ENCODE assay signal across 24 cellular contexts in genomic region chr5:131571669-131572168, GRCh38.
A peak's percentile ranks its signal among the peaks of the same experiment; 100 is the strongest.
DNase-seq lines count a peak whose midpoint lies in the region; ATAC-seq, FAIRE-seq and TF ChIP-seq lines count a peak whose summit lies in the region.
"Had no signal": no experiment of that assay in that cellular context is flagged by ENCODE, and none has a peak within 500 bp of the region (broad histone marks: within the 10 kb centered on the region; RNA-seq: fewer than 3 reads in every experiment).

No MANE protein-coding gene starts in this region.

- H3K27ac ChIP-seq in K562 (ENCODE audit: extremely low read depth, low read depth, low read length), result no peak overlapping the region
- no peak overlapping the region for H3K27ac ChIP-seq in naive thymus-derived CD4-positive, alpha-beta T cell (ENCODE audit: low read depth, low read length)
- H3K27ac ChIP-seq in gastroesophageal sphincter, result no peak overlapping the region
- no peak overlapping the region for H3K27ac ChIP-seq in GM23248
- H3K27ac ChIP-seq: 22Rv1, A549, BLaER1, HL-60 had no signal

- peaks cover 3% of the 10 kb centered on the region; the same call in 1 of the 2 replicates for H3K9me3 ChIP-seq in K562 (replicated peaks; ENCODE audit: control insufficient read depth, insufficient read depth, low read depth, low read length)
- H3K9me3 ChIP-seq in naive thymus-derived CD4-positive, alpha-beta T cell (ENCODE audit: control insufficient read depth in 2 of 3, low read length in 3 of 3), result no peaks in the 10 kb centered on the region
- no peaks in the 10 kb centered on the region for H3K9me3 ChIP-seq in gastroesophageal sphincter
- no peaks in the 10 kb centered on the region for H3K9me3 ChIP-seq in GM23248 (ENCODE audit: low read depth)
- H3K9me3 ChIP-seq: A549, HAP-1 had no signal

- TF ChIP-seq EP300 in K562 (IDR thresholded peaks at IDR 0.05; ENCODE audit: low read length), result no peak
- no peak for TF ChIP-seq EP300 in gastroesophageal sphincter (IDR thresholded peaks at IDR 0.05)

- no peaks in the 10 kb centered on the region for H3K9me3 Mint-ChIP-seq in activated CD4-positive, alpha-beta T cell treated with anti-CD3 and anti-CD28 coated beads, Interleukin-2, amount 10 ng/mL, durations not matched to agents 24 days and 14 days
- peaks cover 0 to 25% (median 8%) of the 10 kb centered on the region in 11 donors for H3K9me3 Mint-ChIP-seq in naive thymus-derived CD4-positive, alpha-beta T cell
- H3K9me3 Mint-ChIP-seq: CD4-positive, alpha-beta memory T cell; HFFc6; IgD-negative memory B cell had no signal

- no peak for TF ChIP-seq RAD21 in K562 (CRISPR knock-in tag; conservative IDR thresholded peaks at IDR 0.05 in 1 of 2, IDR thresholded peaks at IDR 0.05 in 1 of 2)

- ATAC-seq in K562, result no peak
- no peak for ATAC-seq in naive thymus-derived CD4-positive, alpha-beta T cell
- ATAC-seq in gastroesophageal sphincter, result no peak
- ATAC-seq: A549, GM12878 had no signal

- POLR2A ChIA-PET in K562 (lab: Yijun Ruan, JAX), result no interaction called here
- POLR2A ChIA-PET in naive thymus-derived CD4-positive, alpha-beta T cell (lab: Charles Lee), result interaction anchor here (0.7 to 1.0 kb wide), 2 partner anchors 39 to 52 kb away, joined by 4 read pairs; no protein-coding TSS in a partner anchor

- no peak for TF ChIP-seq POLR2A in K562 (conservative IDR thresholded peaks at IDR 0.05)
- TF ChIP-seq POLR2A in gastroesophageal sphincter (IDR thresholded peaks at IDR 0.05), result no peak

- H3K4me1 ChIP-seq in K562 (replicated peaks in 1 of 2; ENCODE audit: control insufficient read depth in 2 of 2, insufficient read depth in 2 of 2, low read length in 2 of 2) (peaks cover 0 to 3% of the 10 kb centered on the region in 2 experiments; a peak in 1 of 5 replicates), gastroesophageal sphincter (no peaks in the 10 kb centered on the region), GM23248 (ENCODE audit: insufficient read depth) (no peaks in the 10 kb centered on the region)
- H3K4me1 ChIP-seq in naive thymus-derived CD4-positive, alpha-beta T cell (ENCODE audit: control insufficient read depth in 2 of 2, insufficient read depth in 2 of 2, low read length in 2 of 2), result no peaks in the 10 kb centered on the region
- H3K4me1 ChIP-seq: BLaER1 had no signal

- in situ Hi-C loops in K562 (cut with MboI), result no loop called here
- in situ Hi-C loops in GM23248 (cut with MboI), result no loop called here

- H3K36me3 ChIP-seq in K562 (ENCODE audit: control insufficient read depth, insufficient read depth, low read length), result peaks cover 3% of the 10 kb centered on the region; the same call in 2 of the 3 replicates
- no peaks in the 10 kb centered on the region for H3K36me3 ChIP-seq in naive thymus-derived CD4-positive, alpha-beta T cell (ENCODE audit: control insufficient read depth in 2 of 3, insufficient read depth in 3 of 3, low read length in 3 of 3)
- no peaks in the 10 kb centered on the region for H3K36me3 ChIP-seq in gastroesophageal sphincter
- no peaks in the 10 kb centered on the region for H3K36me3 ChIP-seq in GM23248 (ENCODE audit: low read depth)
- H3K36me3 ChIP-seq: HAP-1 had no signal

- H3K4me3 Mint-ChIP-seq in activated CD4-positive, alpha-beta T cell treated with anti-CD3 and anti-CD28 coated beads, Interleukin-2, amount 10 ng/mL, durations not matched to agents 24 days and 14 days, result no peak overlapping the region
- peak overlapping the region in 1 of 10 donors; percentile 14 for H3K4me3 Mint-ChIP-seq in naive thymus-derived CD4-positive, alpha-beta T cell
- H3K4me3 Mint-ChIP-seq: CD14-positive monocyte; CD4-positive, alpha-beta memory T cell; HFFc6; IgD-negative memory B cell had no signal

- H3K79me2 ChIP-seq in K562 (ENCODE audit: control insufficient read depth, insufficient read depth, low read length) (peaks cover 26% of the 10 kb centered on the region; the same call in 2 of the 3 replicates), GM23248 (ENCODE audit: insufficient read depth) (peaks cover 38% of the 10 kb centered on the region)

- H3K4me1 Mint-ChIP-seq in activated CD4-positive, alpha-beta T cell treated with anti-CD3 and anti-CD28 coated beads, Interleukin-2, amount 10 ng/mL, durations not matched to agents 24 days and 14 days, result peaks cover 13% of the 10 kb centered on the region
- H3K4me1 Mint-ChIP-seq in naive thymus-derived CD4-positive, alpha-beta T cell, result peaks cover 20 to 67% (median 50%) of the 10 kb centered on the region in 7 donors
- H3K4me1 Mint-ChIP-seq: CD14-positive monocyte had no signal

- CTCF ChIA-PET in K562 (lab: Yijun Ruan, JAX; ENCODE audit: low intra/inter-chr PET ratio), result no interaction called here
- CTCF ChIA-PET in naive thymus-derived CD4-positive, alpha-beta T cell (lab: Charles Lee), result no interaction called here

- no TSS peak for BruUV-seq in K562 (replicated peaks; lab: Mats Ljungman, UMichigan)

- H3K9me1 ChIP-seq in K562 (ENCODE audit: control insufficient read depth, insufficient read depth, low read length), result no peaks in the 10 kb centered on the region

- no peaks in the 10 kb centered on the region for H3F3A ChIP-seq in GM23248 (ENCODE audit: insufficient read depth)

- no peak overlapping the region for H2AFZ ChIP-seq in K562 (ENCODE audit: low read depth, low read length)
- no peak overlapping the region for H2AFZ ChIP-seq in GM23248

- intact Hi-C loops in activated CD4-positive, alpha-beta T cell treated with anti-CD3 and anti-CD28 coated beads, Interleukin-2, amount 10 ng/mL, durations not matched to agents 24 days and 14 days (cut with micrococcal nuclease), result no loop called here
- intact Hi-C loops in K562 (cut with micrococcal nuclease), result no loop called here
- intact Hi-C loops in naive thymus-derived CD4-positive, alpha-beta T cell (cut with micrococcal nuclease), result no loop called here

- 93% methylated on average over 9 of the region's 9 CpGs for WGBS in K562 (ENCODE audit: insufficient coverage, low coverage, missing lambda C conversion rate)
- 96 to 100% methylated on average over 7 to 8 of the region's 9 CpGs for WGBS in gastroesophageal sphincter (ENCODE audit: low coverage in 1 of 2), 2 donors
- WGBS in GM23248 (ENCODE audit: low coverage in 1 of 2, low lambda C conversion rate in 2 of 2, missing lambda C conversion rate in 2 of 2), 2 experiments, result 95 to 100% methylated on average over 9 of the region's 9 CpGs

- H3K27me3 ChIP-seq in K562 (ENCODE audit: control insufficient read depth in 2 of 2, insufficient read depth in 2 of 2, low read length in 2 of 2), result no peaks in the 10 kb centered on the region
- no peaks in the 10 kb centered on the region for H3K27me3 ChIP-seq in naive thymus-derived CD4-positive, alpha-beta T cell (ENCODE audit: control insufficient read depth in 2 of 2, insufficient read depth in 2 of 2, low read length in 2 of 2)
- no peaks in the 10 kb centered on the region for H3K27me3 ChIP-seq in gastroesophageal sphincter
- H3K27me3 ChIP-seq in GM23248 (replicated peaks; ENCODE audit: insufficient read depth), result no peaks in the 10 kb centered on the region
- H3K27me3 ChIP-seq: BLaER1 had no signal

- no peak overlapping the region for H3K4me3 ChIP-seq in K562
- H3K4me3 ChIP-seq in naive thymus-derived CD4-positive, alpha-beta T cell (ENCODE audit: low read length), result no peak overlapping the region
- no peak overlapping the region for H3K4me3 ChIP-seq in gastroesophageal sphincter
- no peak overlapping the region for H3K4me3 ChIP-seq in GM23248
- H3K4me3 ChIP-seq: A549, BLaER1, GM12878, HAP-1 had no signal

- H3K36me3 Mint-ChIP-seq in activated CD4-positive, alpha-beta T cell treated with anti-CD3 and anti-CD28 coated beads, Interleukin-2, amount 10 ng/mL, durations not matched to agents 24 days and 14 days (ENCODE audit: low read depth), result peaks cover 23% of the 10 kb centered on the region
- H3K36me3 Mint-ChIP-seq in naive thymus-derived CD4-positive, alpha-beta T cell, result peaks cover 11 to 31% (median 17%) of the 10 kb centered on the region in 5 donors

- H3K27me3 Mint-ChIP-seq in activated CD4-positive, alpha-beta T cell treated with anti-CD3 and anti-CD28 coated beads, Interleukin-2, amount 10 ng/mL, durations not matched to agents 24 days and 14 days, result no peaks in the 10 kb centered on the region
- H3K27me3 Mint-ChIP-seq in naive thymus-derived CD4-positive, alpha-beta T cell, result no peaks in the 10 kb centered on the region
- H3K27me3 Mint-ChIP-seq: CD4-positive, alpha-beta memory T cell; IgD-negative memory B cell had no signal

- no peak overlapping the region for H3K27ac Mint-ChIP-seq in activated CD4-positive, alpha-beta T cell treated with anti-CD3 and anti-CD28 coated beads, Interleukin-2, amount 10 ng/mL, durations not matched to agents 24 days and 14 days
- peak overlapping the region in 6 of 9 donors; percentile 6 to 45 (median 22) for H3K27ac Mint-ChIP-seq in naive thymus-derived CD4-positive, alpha-beta T cell
- H3K27ac Mint-ChIP-seq: HFFc6 had no signal

- DNase-seq in activated CD4-positive, alpha-beta T cell treated with anti-CD3 and anti-CD28 coated beads, Interleukin-2, amount 10 ng/mL, durations not matched to agents 24 days and 14 days, result peak; percentile 33
- DNase-seq in activated CD4-positive, alpha-beta T cell treated with anti-CD3 and anti-CD28 coated beads for 1 hour, result no peak
- DNase-seq in K562 (ENCODE audit: extremely low read depth in 1 of 4, low spot score in 3 of 4), result no peak
- no peak for DNase-seq in naive thymus-derived CD4-positive, alpha-beta T cell
- DNase-seq in stimulated activated CD4-positive, alpha-beta T cell treated with anti-CD3 and anti-CD28 coated beads, Interleukin-1b, Interleukin-23, amount 100 ng/mL, for 48 hours, result no peak
- DNase-seq in GM23248, result no peak
- DNase-seq: AML-193; Calu3; CD4-positive, alpha-beta memory T cell; DND-41; EL; HFFc6; KG1 had no signal

- no peak for TF ChIP-seq CTCF in K562 (IDR thresholded peaks at IDR 0.05 in 2 of 3, conservative IDR thresholded peaks at IDR 0.05 in 1 of 3; ENCODE audit: insufficient read depth in 2 of 3, low read depth in 1 of 3, low read length in 3 of 3)
- no peak for TF ChIP-seq CTCF in gastroesophageal sphincter (IDR thresholded peaks at IDR 0.05)

- H4K20me1 ChIP-seq in K562 (replicated peaks; ENCODE audit: control insufficient read depth, insufficient read depth, low read length) (no peaks in the 10 kb centered on the region), GM23248 (ENCODE audit: insufficient read depth) (no peaks in the 10 kb centered on the region)

- no peaks in the 10 kb centered on the region for H3K9me2 ChIP-seq in GM23248 (ENCODE audit: insufficient read depth)

- no peak for FAIRE-seq in K562 (lab: Jason Lieb, UNC)
- FAIRE-seq: A549, GM12878, GM19239, HTR-8/SVneo had no signal

- H3K4me2 ChIP-seq in K562 (ENCODE audit: insufficient read depth, low read length) (no peak overlapping the region), GM23248 (ENCODE audit: unreplicated experiment) (no peak overlapping the region)
- H3K4me2 ChIP-seq: A549, BLaER1 had no signal

- no peak overlapping the region for H3K9ac ChIP-seq in K562 (ENCODE audit: insufficient read depth in 1 of 2, low read depth in 2 of 2, low read length in 2 of 2)
- H3K9ac ChIP-seq in GM23248, result no peak overlapping the region
- H3K9ac ChIP-seq: BLaER1 had no signal

TF ChIP-seq in K562, 482 proteins besides CTCF, POLR2A, EP300 and RAD21 (continues in another document):
- no peak for TF ChIP-seq ZNF3 (CRISPR knock-in tag; IDR thresholded peaks at IDR 0.05)
